ENCODE assay signal across 16 cellular contexts in genomic region chr13:94479559-94480095, GRCh38. TPM values are rescaled to one million over a fixed set of nuclear protein-coding genes. Genes with fewer than 3 reads are reported as not detected.
DNase-seq lines count a peak whose midpoint lies in the region; TF ChIP-seq lines count a peak whose summit lies in the region.
"Had no signal": no experiment of that assay in that cellular context is flagged by ENCODE, and none has a peak within 500 bp of the region (broad histone marks: within the 10 kb centered on the region; RNA-seq: fewer than 3 reads in every experiment).

Gene DCT (minus strand): TSS chr13:94479682. CDS start chr13:94479255, 427 bp downstream.

- intact Hi-C loops in lower leg skin (cut with DNase I; ENCODE audit: low total_unique reads): no loop called here
- intact Hi-C loops in posterior vena cava (cut with DNase I): no loop called here

- 28 to 38% methylated on average over 3 of the region's 3 CpGs for WGBS in lower leg skin, 2 donors

- H3K27me3 ChIP-seq in BLaER1: no peaks in the 10 kb centered on the region
- H3K27me3 ChIP-seq: breast epithelium, transverse colon had no signal

- peak within 1 kb of the TSS; percentile 86 for H3K27ac ChIP-seq in BLaER1
- H3K27ac ChIP-seq: prostate gland, transverse colon had no signal

- no peaks in the 10 kb centered on the region for H4K20me1 ChIP-seq in BLaER1

- H3K4me3 ChIP-seq in BLaER1 (no peak within 1 kb of the TSS), lower leg skin (ENCODE audit: low read depth, poor library complexity, severe bottlenecking) (no peak within 1 kb of the TSS)
- H3K4me3 ChIP-seq: breast epithelium, prostate gland, transverse colon had no signal

- no peaks in the 10 kb centered on the region for H3K36me3 ChIP-seq in BLaER1
- H3K36me3 ChIP-seq: breast epithelium, prostate gland, transverse colon had no signal

- no peak for TF ChIP-seq POLR2A in lower leg skin (IDR thresholded peaks at IDR 0.05)

- H3K9ac ChIP-seq in BLaER1: peak within 1 kb of the TSS; percentile 66

- peak within 1 kb of the TSS; percentile 66 for H3K4me2 ChIP-seq in BLaER1

- peaks cover 31% of the 10 kb centered on the region for H3K4me1 ChIP-seq in BLaER1
- H3K4me1 ChIP-seq: prostate gland, transverse colon had no signal

- DNase-seq in DMS79 treated with DMSO at 0.1 percent for 48 hours (lab: John Stamatoyannopoulos, UW) (peak; percentile 92), NCI-H446 treated with DMSO at 0.1 percent for 48 hours (lab: John Stamatoyannopoulos, UW) (peak; percentile 83), lower leg skin (ENCODE audit: low spot score in 2 of 2) (no peak), posterior vena cava (ENCODE audit: low spot score) (no peak), DMS53 treated with DMSO at 0.1 percent for 48 hours (lab: John Stamatoyannopoulos, UW; ENCODE audit: unreplicated experiment) (no peak), superior temporal gyrus (ENCODE audit: extremely low spot score) (no peak)
- no peak for DNase-seq in stimulated activated CD4-positive, alpha-beta T cell treated with anti-CD3 and anti-CD28 coated beads, Interleukin-2, amount 100 ng/mL, for 24 hours
- DNase-seq: activated B cell treated with CpG ODN at 0.5 μM for 24 hours; activated naive CD4-positive, alpha-beta T cell treated with anti-CD3 and anti-CD28 coated beads for 36 hours; left cardiac atrium; transverse colon had no signal

- TF ChIP-seq CTCF in lower leg skin (IDR thresholded peaks at IDR 0.05): no peak

- H3K9me3 ChIP-seq in BLaER1: no peaks in the 10 kb centered on the region
- H3K9me3 ChIP-seq: breast epithelium, prostate gland, transverse colon had no signal

RNA-seq across cellular contexts. Expression of gene DCT, which starts in this region (rescaled TPM):
- total RNA-seq in lower leg skin (10 to 100 TPM; 24.9 to 51.4 (median 35.6) TPM), posterior vena cava (under 1 TPM; 0.19 to 0.32 TPM)
- total RNA-seq: NCI-H460, RPMI7951, transverse colon had no signal

Comparison
In these comparisons a context has a peak if more than half of its experiments do, and no peak if none do; other contexts are left out.
1. RNA of gene DCT (total RNA-seq): 24.9 to 51.4 TPM in lower leg skin; 0.19 to 0.32 TPM in posterior vena cava; every median in the first group is over 10 times any median in the second.
2. DNase-seq: peak in DMS79 treated with DMSO at 0.1 percent for 48 hours (single experiment) and NCI-H446 treated with DMSO at 0.1 percent for 48 hours (single experiment); none in lower leg skin (0 of 2), stimulated activated CD4-positive, alpha-beta T cell treated with anti-CD3 and anti-CD28 coated beads, Interleukin-2, amount 100 ng/mL, for 24 hours (0 of 2), posterior vena cava (single experiment), DMS53 treated with DMSO at 0.1 percent for 48 hours (single experiment) and superior temporal gyrus (single experiment).